Comparison of ENCODE assay signal across 1 cellular context in genomic region chr4:62482355-62482754, GRCh38.
TF ChIP-seq lines count a peak whose summit lies in the region.

No MANE protein-coding gene starts in this region.

TF ChIP-seq in H1, 55 proteins besides CTCF, POLR2A, EP300 and RAD21 (continued from another document):
- TF ChIP-seq BCL11A (IDR thresholded peaks at IDR 0.05; ENCODE audit: low read depth in 2 of 2, low read length in 2 of 2) (no peak), SIRT6 (IDR thresholded peaks at IDR 0.05; ENCODE audit: low read length) (no peak)
- TF ChIP-seq, protein P1, sequence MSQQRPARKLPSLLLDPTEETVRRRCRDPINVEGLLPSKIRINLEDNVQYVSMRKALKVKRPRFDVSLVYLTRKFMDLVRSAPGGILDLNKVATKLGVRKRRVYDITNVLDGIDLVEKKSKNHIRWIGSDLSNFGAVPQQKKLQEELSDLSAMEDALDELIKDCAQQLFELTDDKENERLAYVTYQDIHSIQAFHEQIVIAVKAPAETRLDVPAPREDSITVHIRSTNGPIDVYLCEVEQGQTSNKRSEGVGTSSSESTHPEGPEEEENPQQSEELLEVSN (IDR thresholded peaks at IDR 0.05), result no peak
